17 cellular contexts compared by ENCODE assay signal in genomic region chr12:114760151-114760877, GRCh38.
"Had no signal": no experiment of that assay in that cellular context is flagged by ENCODE, and none has a peak within 500 bp of the region (broad histone marks: within the 10 kb centered on the region; RNA-seq: fewer than 3 reads in every experiment).

No MANE protein-coding gene starts in this region.

- H3K4me1 ChIP-seq: stomach, suprapubic skin, tibial nerve, uterus had no signal

- FAIRE-seq: frontal cortex had no signal

- H3K36me3 ChIP-seq: stomach, suprapubic skin, tibial nerve, uterus had no signal

- H3K4me3 ChIP-seq: mucosa of descending colon, stomach, suprapubic skin, tibial nerve, uterus had no signal

- H3K27ac ChIP-seq: stomach, suprapubic skin, tibial nerve, uterus had no signal

- H3K9me3 ChIP-seq: mucosa of descending colon, stomach, suprapubic skin, tibial nerve, uterus had no signal

- DNase-seq: activated T-cell treated with anti-CD3 and anti-CD28 coated beads, Interleukin-2, amount 50 U/mL, for 1 hour; aorta; central memory CD4-positive, alpha-beta T cell; dermis blood vessel endothelial cell; effector CD8-positive, alpha-beta T cell; erythroblast; glutamatergic neuron; hippocampal formation; left ventricle myocardium superior; mucosa of descending colon; stimulated activated CD4-positive, alpha-beta T cell treated with anti-CD3 and anti-CD28 coated beads, Interleukin-1b, Interleukin-23, amount 100 ng/mL, for 48 hours; stomach; T-helper 9 cell; uterus had no signal

- H3K27me3 ChIP-seq: stomach, suprapubic skin, tibial nerve, uterus had no signal
